Comparison of ENCODE assay signal across 10 cellular contexts in the genomic region with DNA sequence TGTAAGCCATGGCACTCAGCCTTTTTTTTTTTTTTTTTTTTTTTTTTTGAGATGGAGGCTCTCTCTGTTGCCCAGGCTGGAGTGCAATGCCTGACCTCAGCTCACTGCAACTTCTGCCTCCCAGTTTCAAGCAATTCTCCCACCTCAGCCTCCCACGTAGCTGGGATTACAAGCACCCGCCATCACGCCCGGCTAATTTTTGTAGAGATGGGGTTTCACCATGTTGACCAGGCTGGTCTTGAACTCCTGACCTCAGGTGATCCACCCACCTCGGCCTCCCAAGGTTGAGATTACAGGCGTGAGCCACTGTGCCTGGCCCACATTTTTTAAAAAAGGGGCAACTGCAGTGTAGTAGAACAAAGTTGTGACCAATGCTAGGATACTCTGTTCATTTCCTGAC. TPM values are rescaled to one million over a fixed set of nuclear protein-coding genes. Genes with fewer than 3 reads are reported as not detected.
A peak's percentile ranks its signal among the peaks of the same experiment; 100 is the strongest.
DNase-seq lines count a peak whose midpoint lies in the region; FAIRE-seq and TF ChIP-seq lines count a peak whose summit lies in the region.
"Not testable (repeated sequence)": the region's sequence is repeated elsewhere in the genome, so short reads cannot be mapped to it uniquely, and the experiment has no call there.
"Had no signal": no experiment of that assay in that cellular context is flagged by ENCODE, and none has a peak within 500 bp of the region (broad histone marks: within the 10 kb centered on the region; RNA-seq: fewer than 3 reads in every experiment).

No MANE protein-coding gene starts in this region.

- H3K9me3 Mint-ChIP-seq in CD8-positive, alpha-beta memory T cell; chondrocyte (ENCODE audit: low read depth); neural crest cell: not testable (repeated sequence)

- not testable (repeated sequence) for TF ChIP-seq POLR2A in endothelial cell of umbilical vein (IDR thresholded peaks at IDR 0.05; ENCODE audit: low read depth, low read length)

- dilution Hi-C loops in endothelial cell of umbilical vein (cut with MboI; ENCODE audit: extremely low pct_ligation_motif_present, low sequenced_read_pairs) = not testable (repeated sequence)

- H3K27me3 Mint-ChIP-seq in CD8-positive, alpha-beta memory T cell; chondrocyte (ENCODE audit: low read depth); neural crest cell (ENCODE audit: low read depth): not testable (repeated sequence)

- peak overlapping the region; percentile 27 for H3K27ac ChIP-seq in CD8-positive, alpha-beta memory T cell (ENCODE audit: low read depth, low read length)
- H3K27ac ChIP-seq in SJCRH30 = peak overlapping the region; percentile 40
- H3K27ac ChIP-seq in endothelial cell of umbilical vein (ENCODE audit: insufficient read depth, low read depth, low read length) = peak overlapping the region; percentile 61
- H3K27ac ChIP-seq in smooth muscle cell (ENCODE audit: low read depth) = peak overlapping the region; percentile 47

- not testable (repeated sequence) for H3F3A ChIP-seq in smooth muscle cell (ENCODE audit: low read depth)

- peaks cover 14% of the 10 kb centered on the region for H3K4me1 ChIP-seq in CD8-positive, alpha-beta memory T cell (ENCODE audit: insufficient read depth, low read length)
- H3K4me1 ChIP-seq in SJCRH30; smooth muscle cell (ENCODE audit: low read depth): not testable (repeated sequence)
- H3K4me1 ChIP-seq in endothelial cell of umbilical vein (ENCODE audit: control insufficient read depth, extremely low read depth, insufficient read depth, low read length) = peaks cover 19% of the 10 kb centered on the region

- DNase-seq in CD8-positive, alpha-beta memory T cell; SJCRH30; endothelial cell of umbilical vein (ENCODE audit: low read depth, low spot score); neural crest cell (ENCODE audit: low read depth, low spot score); smooth muscle cell (lab: John Stamatoyannopoulos, UW; ENCODE audit: unreplicated experiment): not testable (repeated sequence)
- DNase-seq in MV-4-11 (lab: John Stamatoyannopoulos, UW) = peak; percentile 28
- DNase-seq in chondrocyte (ENCODE audit: low spot score) = peak; percentile 33

- CTCF ChIA-PET in CD8-positive, alpha-beta memory T cell (lab: Charles Lee); endothelial cell of umbilical vein (lab: Charles Lee): not testable (repeated sequence)

- H3K9me3 ChIP-seq in CD8-positive, alpha-beta memory T cell (ENCODE audit: low read length); SJCRH30 (replicated peaks); endothelial cell of umbilical vein (replicated peaks; ENCODE audit: control insufficient read depth, insufficient read depth, low read length); smooth muscle cell (replicated peaks; ENCODE audit: low read depth): not testable (repeated sequence)

- H4K20me1 ChIP-seq in endothelial cell of umbilical vein (replicated peaks; ENCODE audit: control insufficient read depth, extremely low read depth, insufficient read depth, low read length); smooth muscle cell (ENCODE audit: low read depth): not testable (repeated sequence)

- BruUV-seq in endothelial cell of umbilical vein (replicated peaks; lab: Mats Ljungman, UMichigan) = not testable (repeated sequence)

- not testable (repeated sequence) for H3K4me3 Mint-ChIP-seq in CD8-positive, alpha-beta memory T cell; chondrocyte (ENCODE audit: unreplicated experiment); neural crest cell

- peak; percentile 43 for FAIRE-seq in endothelial cell of umbilical vein (lab: Jason Lieb, UNC)

- intact Hi-C loops in endothelial cell of umbilical vein (cut with micrococcal nuclease) = not testable (repeated sequence)

- not testable (repeated sequence) for H3K9ac ChIP-seq in endothelial cell of umbilical vein (replicated peaks; ENCODE audit: extremely low read depth, insufficient read depth, low read length); smooth muscle cell (ENCODE audit: low read depth)

- not testable (repeated sequence) for H3K27me3 ChIP-seq in CD8-positive, alpha-beta memory T cell (ENCODE audit: insufficient read depth, low read length, poor library complexity, severe bottlenecking); SJCRH30; endothelial cell of umbilical vein (ENCODE audit: control insufficient read depth in 2 of 2, insufficient read depth in 2 of 2, low read length in 2 of 2); smooth muscle cell (ENCODE audit: low read depth)

- H3K4me3 ChIP-seq in CD8-positive, alpha-beta memory T cell (ENCODE audit: low read length); endothelial cell of umbilical vein (replicated peaks in 1 of 3; ENCODE audit: insufficient read depth in 1 of 3, low read depth in 1 of 3, low read length in 3 of 3); smooth muscle cell: not testable (repeated sequence)
- H3K4me3 ChIP-seq in SJCRH30 = peak overlapping the region; percentile 10; the same call in 1 of the 2 replicates

- TF ChIP-seq CTCF in chondrocyte (IDR thresholded peaks at IDR 0.05); endothelial cell of umbilical vein (IDR thresholded peaks at IDR 0.05; ENCODE audit: extremely low read depth in 1 of 2, insufficient read depth in 1 of 2, low read depth in 1 of 2, low read length in 2 of 2); neural crest cell (conservative IDR thresholded peaks at IDR 0.05); smooth muscle cell (IDR thresholded peaks at IDR 0.05; ENCODE audit: borderline replicate concordance, insufficient read depth, poor library complexity, severe bottlenecking): not testable (repeated sequence)

- peaks cover 2 to 11% (median 2%) of the 10 kb centered on the region in 3 donors for H3K36me3 Mint-ChIP-seq in CD8-positive, alpha-beta memory T cell
- H3K36me3 Mint-ChIP-seq in chondrocyte (ENCODE audit: low read depth); neural crest cell (ENCODE audit: low read depth): not testable (repeated sequence)

- not testable (repeated sequence) for H2AFZ ChIP-seq in endothelial cell of umbilical vein (ENCODE audit: low read depth, low read length); smooth muscle cell (ENCODE audit: low read depth)

- not testable (repeated sequence) for H3K27ac Mint-ChIP-seq in CD8-positive, alpha-beta memory T cell; chondrocyte (ENCODE audit: unreplicated experiment)
- peak overlapping the region; percentile 57 for H3K27ac Mint-ChIP-seq in neural crest cell (ENCODE audit: unreplicated experiment)

- not testable (repeated sequence) for H3K36me3 ChIP-seq in CD8-positive, alpha-beta memory T cell (ENCODE audit: insufficient read depth, low read length); SJCRH30; endothelial cell of umbilical vein (ENCODE audit: control insufficient read depth in 2 of 2, extremely low read depth in 1 of 2, insufficient read depth in 2 of 2, low read length in 2 of 2); smooth muscle cell (ENCODE audit: low read depth)

- H3K4me2 ChIP-seq in endothelial cell of umbilical vein (ENCODE audit: insufficient read depth, low read length); smooth muscle cell: not testable (repeated sequence)

- not testable (repeated sequence) for H3K9me1 ChIP-seq in endothelial cell of umbilical vein (replicated peaks; ENCODE audit: control insufficient read depth, extremely low read depth, insufficient read depth, low read length)

- POLR2A ChIA-PET in CD8-positive, alpha-beta memory T cell (lab: Charles Lee); endothelial cell of umbilical vein (lab: Charles Lee): not testable (repeated sequence)

- H3K79me2 ChIP-seq in endothelial cell of umbilical vein (ENCODE audit: control insufficient read depth, insufficient read depth, low read length); smooth muscle cell (ENCODE audit: low read depth): not testable (repeated sequence)

- WGBS in smooth muscle cell (ENCODE audit: low lambda C conversion rate) = 92% methylated on average over 6 of the region's 6 CpGs

- peaks cover 15 to 24% (median 21%) of the 10 kb centered on the region in 3 donors for H3K4me1 Mint-ChIP-seq in CD8-positive, alpha-beta memory T cell
- H3K4me1 Mint-ChIP-seq in chondrocyte (ENCODE audit: low read depth); neural crest cell: not testable (repeated sequence)

RNA-seq across cellular contexts. Expression of gene GP6, which starts 0.5 kb away (rescaled TPM):
- total RNA-seq in CD8-positive, alpha-beta memory T cell = not detected
- polyA plus RNA-seq in CD8-positive, alpha-beta memory T cell = 0.21 TPM
- 15.1 and 16.7 TPM in 2 replicates for total RNA-seq in SJCRH30 (2014; rRNA removed; shearing (Covaris generic))
- 0.51 TPM in 1 of 3 replicates, not detected in the others for total RNA-seq in chondrocyte
- total RNA-seq in endothelial cell of umbilical vein = 0.27 and 0.28 TPM in 2 replicates
- polyA plus RNA-seq in endothelial cell of umbilical vein = 0.11 and 0.21 TPM in 2 replicates
- 0.07 and 0.15 TPM in 2 replicates for polyA plus RNA-seq in endothelial cell of umbilical vein (2011; cell fraction: cytosol; rRNA removed)
- 0.29 and 0.54 TPM in 2 replicates for polyA plus RNA-seq in endothelial cell of umbilical vein (2011; cell fraction: nucleus; rRNA removed)
- 0.33 and 0.84 TPM in 2 replicates for polyA plus RNA-seq in endothelial cell of umbilical vein (2012)
- 0.62 and 0.92 TPM in 2 replicates for polyA minus RNA-seq in endothelial cell of umbilical vein
- polyA minus RNA-seq in endothelial cell of umbilical vein (2011; cell fraction: cytosol; rRNA and poly(A)+ RNA removed) = not detected
- not detected in 2 replicates for polyA minus RNA-seq in endothelial cell of umbilical vein (2011; cell fraction: nucleus; rRNA and poly(A)+ RNA removed)
- total RNA-seq in neural crest cell = 0.33 and 0.39 TPM in 2 replicates
- total RNA-seq in smooth muscle cell = 0.09 TPM in 1 of 2 replicates, not detected in the other
- 1.8 TPM in 1 of 2 replicates, not detected in the other for polyA plus RNA-seq in smooth muscle cell
- total RNA-seq: G401, GM12878 had no signal
- polyA plus RNA-seq: BJ, GM12878 had no signal

RNA-seq across cellular contexts. Expression of gene RDH13, which starts 25.3 kb away (rescaled TPM):
- 10 to 100 TPM; 21.4 to 22.2 TPM for total RNA-seq in CD8-positive, alpha-beta memory T cell
- polyA plus RNA-seq in CD8-positive, alpha-beta memory T cell = 15.8 TPM
- 29.9 and 30.5 TPM in 2 replicates for total RNA-seq in SJCRH30 (2014; rRNA removed; shearing (Covaris generic))
- 9.7 to 13.7 TPM (median 11.1 TPM) in 3 replicates for total RNA-seq in chondrocyte
- total RNA-seq in endothelial cell of umbilical vein = 14.0 and 19.6 TPM in 2 replicates
- polyA plus RNA-seq in endothelial cell of umbilical vein = 8.7 and 9.5 TPM in 2 replicates
- 6.0 and 6.5 TPM in 2 replicates for polyA plus RNA-seq in endothelial cell of umbilical vein (2011; cell fraction: cytosol; rRNA removed)
- 10.5 and 13.6 TPM in 2 replicates for polyA plus RNA-seq in endothelial cell of umbilical vein (2011; cell fraction: nucleus; rRNA removed)
- 16.0 and 18.7 TPM in 2 replicates for polyA plus RNA-seq in endothelial cell of umbilical vein (2012)
- polyA minus RNA-seq in endothelial cell of umbilical vein = 8.3 and 11.4 TPM in 2 replicates
- 18.4 TPM for polyA minus RNA-seq in endothelial cell of umbilical vein (2011; cell fraction: cytosol; rRNA and poly(A)+ RNA removed)
- polyA minus RNA-seq in endothelial cell of umbilical vein (2011; cell fraction: nucleus; rRNA and poly(A)+ RNA removed) = 6.1 and 10.9 TPM in 2 replicates
- 19.9 and 20.4 TPM in 2 replicates for total RNA-seq in neural crest cell
- total RNA-seq in smooth muscle cell = 7.8 and 13.5 TPM in 2 replicates
- polyA plus RNA-seq in smooth muscle cell = 9.1 and 21.4 TPM in 2 replicates

RNA-seq across cellular contexts. Expression of gene EPS8L1, which starts 38.1 kb away (rescaled TPM):
- under 1 TPM; 0.27 to 0.74 TPM for total RNA-seq in CD8-positive, alpha-beta memory T cell
- polyA plus RNA-seq in CD8-positive, alpha-beta memory T cell = 0.28 TPM
- total RNA-seq in SJCRH30 (2014; rRNA removed; shearing (Covaris generic)) = 1.4 and 1.7 TPM in 2 replicates
- total RNA-seq in chondrocyte (4.1 to 7.9 TPM (median 6.8 TPM) in 3 replicates), endothelial cell of umbilical vein (18.1 and 28.9 TPM in 2 replicates), neural crest cell (22.4 TPM in 2 replicates), smooth muscle cell (21.4 and 32.9 TPM in 2 replicates)
- polyA plus RNA-seq in endothelial cell of umbilical vein (13.8 and 15.9 TPM in 2 replicates), smooth muscle cell (16.8 and 32.6 TPM in 2 replicates)
- polyA plus RNA-seq in endothelial cell of umbilical vein (2011; cell fraction: cytosol; rRNA removed) = 28.5 and 33.7 TPM in 2 replicates
- polyA plus RNA-seq in endothelial cell of umbilical vein (2011; cell fraction: nucleus; rRNA removed) = 14.0 and 17.1 TPM in 2 replicates
- polyA plus RNA-seq in endothelial cell of umbilical vein (2012) = 20.8 and 24.7 TPM in 2 replicates
- polyA minus RNA-seq in endothelial cell of umbilical vein = 3.9 and 5.5 TPM in 2 replicates
- polyA minus RNA-seq in endothelial cell of umbilical vein (2011; cell fraction: cytosol; rRNA and poly(A)+ RNA removed) = 4.0 TPM
- 0.72 and 1.7 TPM in 2 replicates for polyA minus RNA-seq in endothelial cell of umbilical vein (2011; cell fraction: nucleus; rRNA and poly(A)+ RNA removed)

Comparison
In these comparisons a context has a peak if more than half of its experiments do, and no peak if none do; other contexts are left out.
1. RNA of gene GP6, which starts 0.5 kb away (total RNA-seq): 15.1 to 16.7 TPM in SJCRH30; 0.33 to 0.39 TPM in neural crest cell, 0.27 to 0.28 TPM in endothelial cell of umbilical vein, not detected in CD8-positive, alpha-beta memory T cell, 0.51 TPM in chondrocyte and 0.09 TPM in smooth muscle cell; every median in the first group is over 10 times any median in the second.
2. Peak in every context shown above with its lines, with median percentiles within 50 percentile points of each other: H3K27ac ChIP-seq.